In the genomic region with DNA sequence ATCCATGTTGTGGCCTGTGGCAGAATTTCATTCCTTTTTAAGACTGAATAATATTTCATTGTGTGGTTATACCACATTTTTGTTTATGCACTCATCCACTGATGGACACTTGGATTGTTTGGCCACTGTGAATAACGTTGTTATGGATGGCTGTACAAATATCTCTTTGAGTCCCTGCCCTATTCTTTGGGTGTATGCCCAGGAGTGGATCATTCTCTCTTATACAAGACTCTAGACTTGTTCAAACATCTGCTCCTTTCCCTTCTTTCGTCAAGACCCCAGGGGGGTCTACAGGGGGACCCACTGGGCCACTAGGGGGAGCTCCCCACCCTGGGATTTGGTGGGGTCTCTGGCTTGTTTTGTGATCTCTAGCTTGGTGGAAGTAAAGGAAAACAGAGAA, we compare ENCODE assay signal across 1 cellular context.
TF ChIP-seq lines count a peak whose summit lies in the region.

No MANE protein-coding gene starts in this region.

TF ChIP-seq in HCT116, 20 proteins besides CTCF, POLR2A, EP300 and RAD21 (continued from another document):
- TF ChIP-seq ZNF274 (IDR thresholded peaks at IDR 0.05; ENCODE audit: low read depth, low read length): no peak
- no peak for TF ChIP-seq SIN3A (IDR thresholded peaks at IDR 0.05; ENCODE audit: low read depth)
- TF ChIP-seq ATF3 (IDR thresholded peaks at IDR 0.05): no peak
- no peak for TF ChIP-seq TCF7L2 (IDR thresholded peaks at IDR 0.05; ENCODE audit: borderline replicate concordance, extremely low read depth, insufficient read depth, insufficient read length)
- TF ChIP-seq ELF1 (IDR thresholded peaks at IDR 0.05; ENCODE audit: borderline replicate concordance, low read depth): no peak
